ENCODE assay signal across 1 cellular context in genomic region chr12:109695961-109696461, GRCh38.
TF ChIP-seq lines count a peak whose summit lies in the region.

No MANE protein-coding gene starts in this region.

TF ChIP-seq in HepG2, 621 proteins besides CTCF, POLR2A, EP300 and RAD21 (continued from another document and continues in another):
- TF ChIP-seq RERE (CRISPR knock-in tag; IDR thresholded peaks at IDR 0.05; ENCODE audit: low read depth) (peak; percentile 55; the same call in 1 of the 2 replicates), ZNF773 (CRISPR knock-in tag; IDR thresholded peaks at IDR 0.05; ENCODE audit: borderline replicate concordance) (no peak), NFRKB (IDR thresholded peaks at IDR 0.05) (no peak), ZNF687 (CRISPR knock-in tag; IDR thresholded peaks at IDR 0.05) (peak; percentile 40; the same call in 1 of the 2 replicates), FOXP1 (IDR thresholded peaks at IDR 0.05) (no peak), FOXP1 (CRISPR knock-in tag; IDR thresholded peaks at IDR 0.05) (0 out of 2 replicates have a peak, but pooled peaks have one; percentile 16), ZNF639 (CRISPR knock-in tag; conservative IDR thresholded peaks at IDR 0.05) (no peak), SP4 (CRISPR knock-in tag; IDR thresholded peaks at IDR 0.05) (no peak), POLR2G (IDR thresholded peaks at IDR 0.05; ENCODE audit: low read depth, low read length) (no peak), ZNF503 (CRISPR knock-in tag; IDR thresholded peaks at IDR 0.05) (peak; percentile 87; the same call in 1 of the 2 replicates), REXO4 (CRISPR knock-in tag; IDR thresholded peaks at IDR 0.05; ENCODE audit: borderline replicate concordance) (no peak), ISL2 (CRISPR knock-in tag; IDR thresholded peaks at IDR 0.05) (peak; percentile 60; the same call in 1 of the 2 replicates), HMGXB4 (CRISPR knock-in tag; IDR thresholded peaks at IDR 0.05; ENCODE audit: borderline replicate concordance in 1 of 2, low read depth in 1 of 2) (no peak), HNF1A (IDR thresholded peaks at IDR 0.05; ENCODE audit: low read depth) (no peak; the same call in 1 of the 2 replicates), HNF1A (CRISPR knock-in tag; IDR thresholded peaks at IDR 0.05; ENCODE audit: borderline replicate concordance) (peak; percentile 31; the same call in 1 of the 2 replicates), PBX2 (CRISPR knock-in tag; IDR thresholded peaks at IDR 0.05) (peak; percentile 71), ZBTB42 (CRISPR knock-in tag; IDR thresholded peaks at IDR 0.05) (peak; percentile 96), MXD4 (CRISPR knock-in tag; IDR thresholded peaks at IDR 0.05) (no peak), ZNF614 (CRISPR knock-in tag; IDR thresholded peaks at IDR 0.05; ENCODE audit: borderline replicate concordance) (no peak), NFE2 (CRISPR knock-in tag; IDR thresholded peaks at IDR 0.05) (no peak), PHF8 (CRISPR knock-in tag; IDR thresholded peaks at IDR 0.05) (no peak), NR2F6 (IDR thresholded peaks at IDR 0.05) (peak; percentile 41), NR2F6 (CRISPR knock-in tag; IDR thresholded peaks at IDR 0.05) (no peak; the same call in 1 of the 2 replicates), ZNF280D (CRISPR knock-in tag; IDR thresholded peaks at IDR 0.05) (no peak), MEIS2 (CRISPR knock-in tag; IDR thresholded peaks at IDR 0.05) (0 out of 2 replicates have a peak, but pooled peaks have one; percentile 45), ATRX (CRISPR knock-in tag; IDR thresholded peaks at IDR 0.05; ENCODE audit: borderline replicate concordance) (no peak), SIN3A (IDR thresholded peaks at IDR 0.05; ENCODE audit: borderline replicate concordance, low read depth, low read length) (no peak), SOX13 (IDR thresholded peaks at IDR 0.05) (no peak), SOX13 (CRISPR knock-in tag; conservative IDR thresholded peaks at IDR 0.05 in 1 of 2, IDR thresholded peaks at IDR 0.05 in 1 of 2) (peak in 1 of 2 experiments; percentile 60; a peak in 2 of 4 replicates)
